1 cellular context compared by ENCODE assay signal in the genomic region with DNA sequence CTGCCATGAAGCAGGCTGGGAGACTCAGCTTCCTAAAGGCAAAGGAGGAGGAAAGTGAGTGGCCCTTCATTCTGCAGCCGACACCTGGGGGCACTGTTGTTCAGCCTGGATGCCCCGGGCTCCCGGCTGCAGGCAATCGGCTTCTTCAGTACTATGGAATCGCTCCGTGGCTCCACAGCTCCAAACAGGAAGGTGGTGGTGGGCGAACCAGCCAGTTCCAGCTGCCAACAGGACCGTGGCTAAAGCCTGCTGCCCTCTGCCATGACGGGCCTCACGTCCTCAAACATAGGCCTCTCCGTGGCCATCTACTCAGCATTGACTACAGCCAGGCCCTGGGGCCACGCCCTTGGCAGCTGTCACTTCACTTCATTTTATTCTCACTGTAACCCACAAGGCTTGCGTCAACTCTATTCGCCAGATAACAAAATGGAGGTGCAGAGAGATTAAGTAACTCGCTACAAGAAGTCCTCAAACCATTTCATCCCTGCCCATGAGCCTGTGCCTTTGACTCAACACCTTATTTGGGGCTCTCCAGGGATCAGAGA.
A peak's percentile ranks its signal among the peaks of the same experiment; 100 is the strongest.
TF ChIP-seq lines count a peak whose summit lies in the region.

No MANE protein-coding gene starts in this region.

TF ChIP-seq in HepG2, 621 proteins besides CTCF, POLR2A, EP300 and RAD21 (continued from another document):
- TF ChIP-seq UBTF (CRISPR knock-in tag; IDR thresholded peaks at IDR 0.05) (0 out of 2 replicates have a peak, but pooled peaks have one; percentile 21), RFXAP (CRISPR knock-in tag; IDR thresholded peaks at IDR 0.05; ENCODE audit: borderline replicate concordance) (no peak), ARHGAP35 (CRISPR knock-in tag; IDR thresholded peaks at IDR 0.05; ENCODE audit: borderline replicate concordance) (0 out of 2 replicates have a peak, but pooled peaks have one; percentile 40)
